In the genomic region with DNA sequence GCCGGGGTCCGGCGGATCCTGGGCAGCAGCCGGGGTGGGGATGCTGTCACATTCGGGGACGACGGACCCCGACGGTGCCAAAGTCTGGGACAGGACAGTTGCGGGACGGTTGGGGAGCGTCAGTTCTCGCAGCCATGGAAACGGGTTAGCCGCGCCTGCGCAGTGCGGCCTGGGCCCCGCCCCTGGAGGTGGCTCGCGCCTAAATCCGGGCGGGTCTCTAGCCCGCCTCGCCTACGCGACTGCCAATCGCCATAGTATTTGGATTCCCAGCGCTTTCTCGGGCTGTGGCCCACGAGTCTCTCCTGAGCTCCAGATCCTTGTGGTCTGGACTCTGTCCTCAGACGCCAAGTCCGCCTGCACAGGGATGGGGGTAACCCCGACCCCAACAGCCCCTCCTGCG, we compare ENCODE assay signal across 8 cellular contexts. TPM values are rescaled to one million over a fixed set of nuclear protein-coding genes. Genes with fewer than 3 reads are reported as not detected.
A peak's percentile ranks its signal among the peaks of the same experiment; 100 is the strongest.
DNase-seq lines count a peak whose midpoint lies in the region; TF ChIP-seq lines count a peak whose summit lies in the region.

A gene (minus strand): TSS at position 147 of the 400 bp plus-strand sequence. CDS start 153 bp downstream, outside the sequence.

- no peaks in the 10 kb centered on the region for H3K27me3 Mint-ChIP-seq in activated T-helper 1 cell treated with anti-CD3 and anti-CD28 coated beads, Interleukin-12 subunit alpha, Interleukin-12 subunit beta, Interleukin-2, Interleukin-4 antibody, amounts not matched to agents 30 ng/mL and 10 ng/mL and 1 ng/mL, durations not matched to agents 14 hours and 24 hours and 36 hours (ENCODE audit: insufficient read depth)

- peaks cover 17% of the 10 kb centered on the region for H3K36me3 Mint-ChIP-seq in activated T-helper 1 cell treated with anti-CD3 and anti-CD28 coated beads, Interleukin-12 subunit alpha, Interleukin-12 subunit beta, Interleukin-2, Interleukin-4 antibody, amounts not matched to agents 30 ng/mL and 10 ng/mL and 1 ng/mL, durations not matched to agents 14 hours and 24 hours and 36 hours (ENCODE audit: low read depth)

- H3K9me3 Mint-ChIP-seq in activated T-helper 1 cell treated with anti-CD3 and anti-CD28 coated beads, Interleukin-12 subunit alpha, Interleukin-12 subunit beta, Interleukin-2, Interleukin-4 antibody, amounts not matched to agents 30 ng/mL and 10 ng/mL and 1 ng/mL, durations not matched to agents 14 hours and 24 hours and 36 hours = no peaks in the 10 kb centered on the region

- H3K27ac ChIP-seq in tibial nerve = peak within 1 kb of the TSS in 1 of 4 donors; percentile 21

- no peaks in the 10 kb centered on the region for H3K27me3 ChIP-seq in tibial nerve

- peaks cover 49% of the 10 kb centered on the region for H3K4me1 Mint-ChIP-seq in activated T-helper 1 cell treated with anti-CD3 and anti-CD28 coated beads, Interleukin-12 subunit alpha, Interleukin-12 subunit beta, Interleukin-2, Interleukin-4 antibody, amounts not matched to agents 30 ng/mL and 10 ng/mL and 1 ng/mL, durations not matched to agents 14 hours and 24 hours and 36 hours (ENCODE audit: low read depth)

- DNase-seq in GM10266 (ENCODE audit: extremely low spot score) = peak; percentile 83
- peak; percentile 66 to 78 for DNase-seq in NOMO-1 (lab: John Stamatoyannopoulos, UW; ENCODE audit: unreplicated experiment in 2 of 2)
- peak; percentile 78 for DNase-seq in activated T-helper 1 cell treated with anti-CD3 and anti-CD28 coated beads, Interleukin-12 subunit alpha, Interleukin-12 subunit beta, Interleukin-2, Interleukin-4 antibody, amounts not matched to agents 30 ng/mL and 10 ng/mL and 1 ng/mL, durations not matched to agents 14 hours and 24 hours and 36 hours (ENCODE audit: low spot score)
- peak; percentile 38 for DNase-seq in fibroblast of peridontal ligament (ENCODE audit: extremely low read depth)
- DNase-seq in nucleus accumbens (lab: John Stamatoyannopoulos, UW) = peak in 34 of 56 donors; percentile 5 to 74 (median 33)
- DNase-seq in tibial nerve (ENCODE audit: low spot score in 2 of 2) = no peak
- DNase-seq in NCI-H1092 (lab: John Stamatoyannopoulos, UW) = no peak
- no peak for DNase-seq in DMS153 (lab: John Stamatoyannopoulos, UW)

- WGBS in tibial nerve, 2 donors = 0 to 2% methylated on average over 17 to 33 of the region's 35 CpGs

- H3K4me1 ChIP-seq in tibial nerve = peaks cover 0 to 65% (median 21%) of the 10 kb centered on the region in 4 donors

- TF ChIP-seq CTCF in GM10266 (IDR thresholded peaks at IDR 0.05; ENCODE audit: control insufficient read depth, insufficient read depth, low read depth, missing control alignments) (no peak), tibial nerve (IDR thresholded peaks at IDR 0.05) (no peak)

- TF ChIP-seq EP300 in tibial nerve (IDR thresholded peaks at IDR 0.05) = no peak

- no peak within 1 kb of the TSS for H3K27ac Mint-ChIP-seq in activated T-helper 1 cell treated with anti-CD3 and anti-CD28 coated beads, Interleukin-12 subunit alpha, Interleukin-12 subunit beta, Interleukin-2, Interleukin-4 antibody, amounts not matched to agents 30 ng/mL and 10 ng/mL and 1 ng/mL, durations not matched to agents 14 hours and 24 hours and 36 hours

- peak within 1 kb of the TSS; percentile 55 for H3K4me3 Mint-ChIP-seq in activated T-helper 1 cell treated with anti-CD3 and anti-CD28 coated beads, Interleukin-12 subunit alpha, Interleukin-12 subunit beta, Interleukin-2, Interleukin-4 antibody, amounts not matched to agents 30 ng/mL and 10 ng/mL and 1 ng/mL, durations not matched to agents 14 hours and 24 hours and 36 hours

- H3K9me3 ChIP-seq in tibial nerve = no peaks in the 10 kb centered on the region

- intact Hi-C loops in activated T-helper 1 cell treated with anti-CD3 and anti-CD28 coated beads, Interleukin-12 subunit alpha, Interleukin-12 subunit beta, Interleukin-2, Interleukin-4 antibody, amounts not matched to agents 30 ng/mL and 10 ng/mL and 1 ng/mL, durations not matched to agents 14 hours and 24 hours and 36 hours (cut with micrococcal nuclease) = no loop called here

- no peak for TF ChIP-seq POLR2A in tibial nerve (IDR thresholded peaks at IDR 0.05)

- peaks cover 0 to 22% (median 0%) of the 10 kb centered on the region in 3 donors for H3K36me3 ChIP-seq in tibial nerve

- peak within 1 kb of the TSS; percentile 12 to 48 (median 38) for H3K4me3 ChIP-seq in tibial nerve

RNA-seq across cellular contexts. Expression of the gene that starts here (rescaled TPM):
- 1.5 and 1.7 TPM in 2 replicates for total RNA-seq in activated T-helper 1 cell treated with anti-CD3 and anti-CD28 coated beads, Interleukin-12 subunit alpha, Interleukin-12 subunit beta, Interleukin-2, Interleukin-4 antibody, amounts not matched to agents 30 ng/mL and 10 ng/mL and 1 ng/mL, durations not matched to agents 14 hours and 24 hours and 36 hours
- 1 to 10 TPM in 2 of 4 donors, under 1 TPM in 1, not detected in 1; 0.30 to 1.7 (median 1.3) TPM for total RNA-seq in tibial nerve

Comparison
In these comparisons a context has a peak if more than half of its experiments do, and no peak if none do; other contexts are left out.
1. DNase-seq: peak in GM10266 (single experiment), NOMO-1 (2 of 2), activated T-helper 1 cell treated with anti-CD3 and anti-CD28 coated beads, Interleukin-12 subunit alpha, Interleukin-12 subunit beta, Interleukin-2, Interleukin-4 antibody, amounts not matched to agents 30 ng/mL and 10 ng/mL and 1 ng/mL, durations not matched to agents 14 hours and 24 hours and 36 hours (single experiment), fibroblast of peridontal ligament (single experiment) and nucleus accumbens (34 of 56); none in tibial nerve (0 of 2), NCI-H1092 (single experiment) and DMS153 (single experiment).